Comparison of ENCODE assay signal across 13 cellular contexts in genomic region chr4:71230613-71231012, GRCh38.
DNase-seq lines count a peak whose midpoint lies in the region; ATAC-seq and TF ChIP-seq lines count a peak whose summit lies in the region.
"Had no signal": no experiment of that assay in that cellular context is flagged by ENCODE, and none has a peak within 500 bp of the region (broad histone marks: within the 10 kb centered on the region; RNA-seq: fewer than 3 reads in every experiment).

No MANE protein-coding gene starts in this region.

- peak overlapping the region; percentile 53 for H3K4me2 ChIP-seq in MM.1S (ENCODE audit: low read depth, low read length)
- H3K4me2 ChIP-seq in smooth muscle cell: peak overlapping the region; percentile 82

- H3K4me3 Mint-ChIP-seq in brain: peak overlapping the region in 4 of 5 experiments; percentile 69 to 80 (median 72)
- H3K4me3 Mint-ChIP-seq: activated naive CD4-positive, alpha-beta T cell treated with anti-CD3 and anti-CD28 coated beads, Interleukin-2, amount 50 U/mL, for 24 hours; stimulated activated naive CD8-positive, alpha-beta T cell treated with anti-CD3 and anti-CD28 coated beads, Interleukin-15, Interleukin-2, amounts not matched to agents 100 ng/mL and 50 ng/mL, for 24 hours had no signal

- H3K9ac ChIP-seq in MM.1S (ENCODE audit: low read length): no peak overlapping the region
- no peak overlapping the region for H3K9ac ChIP-seq in smooth muscle cell (ENCODE audit: low read depth)

- TF ChIP-seq POLR2A in right lobe of liver (IDR thresholded peaks at IDR 0.05): no peak

- no peaks in the 10 kb centered on the region for H3K9me2 ChIP-seq in MM.1S (replicated peaks; ENCODE audit: insufficient read depth, low read length)

- H3K4me1 ChIP-seq in MM.1S (ENCODE audit: low read length) (peaks cover 6% of the 10 kb centered on the region; the same call in 1 of the 2 replicates), right lobe of liver (peaks cover 0 to 48% (median 22%) of the 10 kb centered on the region in 4 donors), smooth muscle cell (ENCODE audit: low read depth) (peaks cover 22% of the 10 kb centered on the region)

- no peaks in the 10 kb centered on the region for H3K9me3 Mint-ChIP-seq in brain
- H3K9me3 Mint-ChIP-seq: activated naive CD4-positive, alpha-beta T cell treated with anti-CD3 and anti-CD28 coated beads, Interleukin-2, amount 50 U/mL, for 24 hours; stimulated activated naive CD8-positive, alpha-beta T cell treated with anti-CD3 and anti-CD28 coated beads, Interleukin-15, Interleukin-2, amounts not matched to agents 100 ng/mL and 50 ng/mL, for 24 hours had no signal

- no peaks in the 10 kb centered on the region for H4K20me1 ChIP-seq in MM.1S (ENCODE audit: insufficient read depth, low read length)
- H4K20me1 ChIP-seq in smooth muscle cell (ENCODE audit: low read depth): no peaks in the 10 kb centered on the region

- H3K36me3 ChIP-seq in MM.1S (replicated peaks; ENCODE audit: insufficient read depth, low read length) (no peaks in the 10 kb centered on the region), right lobe of liver (no peaks in the 10 kb centered on the region), smooth muscle cell (ENCODE audit: low read depth) (no peaks in the 10 kb centered on the region)

- H3K27ac Mint-ChIP-seq in brain: peak overlapping the region; percentile 52 to 95 (median 83)
- H3K27ac Mint-ChIP-seq: activated naive CD4-positive, alpha-beta T cell treated with anti-CD3 and anti-CD28 coated beads, Interleukin-2, amount 50 U/mL, for 24 hours; stimulated activated naive CD8-positive, alpha-beta T cell treated with anti-CD3 and anti-CD28 coated beads, Interleukin-15, Interleukin-2, amounts not matched to agents 100 ng/mL and 50 ng/mL, for 24 hours had no signal

- DNase-seq in MM.1S (peak; percentile 34), right lobe of liver (no peak), smooth muscle cell (lab: John Stamatoyannopoulos, UW; ENCODE audit: unreplicated experiment) (no peak)
- DNase-seq: NCI-H187 treated with DMSO at 0.1 percent for 48 hours; OCI-M1; stimulated activated CD4-positive, alpha-beta T cell treated with anti-CD3 and anti-CD28 coated beads, Interleukin-4, amount 100 ng/mL, for 4 hours had no signal

- H3K4me3 ChIP-seq in MM.1S (ENCODE audit: low read length): peak overlapping the region; percentile 24; the same call in 1 of the 2 replicates
- peak overlapping the region; percentile 8 to 30 (median 29) for H3K4me3 ChIP-seq in right lobe of liver
- H3K4me3 ChIP-seq in smooth muscle cell: no peak overlapping the region

- no peaks in the 10 kb centered on the region for H3K36me3 Mint-ChIP-seq in brain
- H3K36me3 Mint-ChIP-seq: activated naive CD4-positive, alpha-beta T cell treated with anti-CD3 and anti-CD28 coated beads, Interleukin-2, amount 50 U/mL, for 24 hours had no signal

- no peaks in the 10 kb centered on the region for H3K79me2 ChIP-seq in MM.1S (ENCODE audit: low read length)
- H3K79me2 ChIP-seq in smooth muscle cell (ENCODE audit: low read depth): no peaks in the 10 kb centered on the region

- H3K9me3 ChIP-seq in MM.1S (replicated peaks; ENCODE audit: insufficient read depth, low read length) (no peaks in the 10 kb centered on the region), right lobe of liver (no peaks in the 10 kb centered on the region), smooth muscle cell (replicated peaks; ENCODE audit: low read depth) (no peaks in the 10 kb centered on the region)

- H3K4me1 Mint-ChIP-seq in brain: peaks cover 68% of the 10 kb centered on the region
- H3K4me1 Mint-ChIP-seq: activated naive CD4-positive, alpha-beta T cell treated with anti-CD3 and anti-CD28 coated beads, Interleukin-2, amount 50 U/mL, for 24 hours had no signal

- H2AFZ ChIP-seq in MM.1S (ENCODE audit: low read length) (peak overlapping the region; percentile 47), smooth muscle cell (ENCODE audit: low read depth) (no peak overlapping the region)

- H3K27me3 Mint-ChIP-seq in brain: no peaks in the 10 kb centered on the region
- H3K27me3 Mint-ChIP-seq: stimulated activated naive CD8-positive, alpha-beta T cell treated with anti-CD3 and anti-CD28 coated beads, Interleukin-15, Interleukin-2, amounts not matched to agents 100 ng/mL and 50 ng/mL, for 24 hours had no signal

- no peaks in the 10 kb centered on the region for H3K27me3 ChIP-seq in MM.1S (replicated peaks; ENCODE audit: insufficient read depth, low read length)
- H3K27me3 ChIP-seq in right lobe of liver: no peaks in the 10 kb centered on the region
- H3K27me3 ChIP-seq in smooth muscle cell (ENCODE audit: low read depth): no peaks in the 10 kb centered on the region

- H3F3A ChIP-seq in MM.1S (ENCODE audit: insufficient read depth, low read length) (peaks cover 17% of the 10 kb centered on the region), smooth muscle cell (ENCODE audit: low read depth) (peaks cover 4% of the 10 kb centered on the region)

- intact Hi-C loops in right lobe of liver (cut with DNase I): no loop called here

- TF ChIP-seq CTCF in MM.1S (IDR thresholded peaks at IDR 0.05; ENCODE audit: low read length) (no peak), brain (conservative IDR thresholded peaks at IDR 0.05) (no peak), right lobe of liver (IDR thresholded peaks at IDR 0.05) (no peak), smooth muscle cell (IDR thresholded peaks at IDR 0.05; ENCODE audit: borderline replicate concordance, insufficient read depth, poor library complexity, severe bottlenecking) (no peak)

- peak overlapping the region; percentile 49; the same call in 1 of the 2 replicates for H3K27ac ChIP-seq in MM.1S (ENCODE audit: low read length)
- peak overlapping the region; percentile 56 to 97 (median 94) for H3K27ac ChIP-seq in right lobe of liver
- H3K27ac ChIP-seq in smooth muscle cell (ENCODE audit: low read depth): no peak overlapping the region

- WGBS in right lobe of liver (ENCODE audit: insufficient coverage, low coverage, low lambda C conversion rate, missing lambda C conversion rate): 13% methylated on average over 5 of the region's 6 CpGs
- WGBS in smooth muscle cell (ENCODE audit: low lambda C conversion rate): 66% methylated on average over 6 of the region's 6 CpGs

- ATAC-seq in right lobe of liver (peak in 2 of 4 donors; percentile 1 to 5), GM18511 (IDR thresholded peaks at IDR 0.05; ENCODE audit: unreplicated experiment) (no peak), GM21723 (IDR thresholded peaks at IDR 0.05; ENCODE audit: unreplicated experiment) (no peak)
- ATAC-seq in activated CD4-positive, CD25-positive, alpha-beta regulatory T cell treated with anti-CD3 and anti-CD28 coated beads, Interleukin-2, amount 50 U/mL, for 24 hours: no peak
- ATAC-seq: HCT116 had no signal
